9 cellular contexts compared by ENCODE assay signal in the genomic region with DNA sequence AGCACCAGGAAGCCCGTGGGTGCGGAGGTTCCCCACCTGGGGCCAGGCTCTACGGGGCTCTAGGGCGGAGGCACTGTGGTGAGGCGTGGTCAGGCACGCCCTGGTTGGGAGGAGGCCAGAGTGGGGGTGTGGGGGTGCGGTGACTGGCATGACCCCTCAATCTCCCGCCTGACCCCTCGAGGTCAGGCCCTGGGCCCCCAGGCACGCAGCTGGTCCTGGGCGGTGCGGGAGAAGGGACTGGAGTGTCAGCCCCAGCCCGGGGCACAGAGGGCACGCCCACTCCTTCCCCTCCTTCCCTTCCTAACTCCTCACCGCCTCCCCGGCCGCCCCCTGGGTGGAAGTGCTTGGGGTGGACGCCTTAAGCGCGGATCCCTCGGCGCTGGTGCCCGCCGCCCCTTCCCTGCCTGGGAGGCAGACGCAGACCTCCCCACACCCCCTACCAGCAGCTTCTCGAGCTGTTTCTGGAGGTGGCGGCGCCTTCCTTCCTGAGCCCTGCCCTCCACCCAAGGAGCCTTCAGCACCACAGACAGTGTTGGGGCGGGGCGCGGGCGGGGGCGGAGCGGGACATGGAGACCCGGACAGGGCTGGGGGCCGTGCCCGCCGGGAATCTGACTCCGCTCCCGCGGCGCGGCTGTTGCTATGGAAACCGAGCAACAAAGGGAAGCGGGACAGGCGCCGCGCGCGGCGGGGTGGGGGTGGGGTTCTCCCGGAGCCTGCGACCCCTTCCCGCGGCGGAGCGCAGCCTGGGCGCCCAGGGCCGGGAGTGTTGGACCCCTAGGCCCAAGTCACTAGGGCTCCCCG. TPM values are rescaled to one million over a fixed set of nuclear protein-coding genes. Genes with fewer than 3 reads are reported as not detected.
DNase-seq lines count a peak whose midpoint lies in the region; FAIRE-seq and TF ChIP-seq lines count a peak whose summit lies in the region.
"Had no signal": no experiment of that assay in that cellular context is flagged by ENCODE, and none has a peak within 500 bp of the region (broad histone marks: within the 10 kb centered on the region; RNA-seq: fewer than 3 reads in every experiment).

No MANE protein-coding gene starts in this region.

- no peak overlapping the region for H2AFZ ChIP-seq in keratinocyte (ENCODE audit: control insufficient read depth, low read length)

- dilution Hi-C loops in keratinocyte (cut with MboI; ENCODE audit: extremely low pct_ligation_motif_present, low sequenced_read_pairs) = no loop called here

- H3K27ac ChIP-seq in keratinocyte (ENCODE audit: control insufficient read depth, insufficient read depth, low read length) = no peak overlapping the region

- H3K36me3 ChIP-seq in keratinocyte (ENCODE audit: control insufficient read depth in 2 of 2, extremely low read depth in 1 of 2, insufficient read depth in 2 of 2, low read length in 2 of 2) = peaks cover 0 to 2% of the 10 kb centered on the region in 2 experiments

- H3K4me3 ChIP-seq in choroid plexus epithelial cell (ENCODE audit: low read depth, low read length) (peak overlapping the region; percentile 63), keratinocyte (ENCODE audit: control insufficient read depth in 2 of 3, extremely low read depth in 1 of 3, insufficient read depth in 2 of 3, low read depth in 1 of 3, low read length in 3 of 3) (peak overlapping the region; percentile 41 to 64 (median 57))

- peaks cover 17% of the 10 kb centered on the region for H3K4me1 ChIP-seq in keratinocyte (ENCODE audit: control insufficient read depth, extremely low read depth, insufficient read depth, low read length)

- H3K9me3 ChIP-seq in keratinocyte (ENCODE audit: control insufficient read depth, low read depth, low read length) = no peaks in the 10 kb centered on the region

- no peaks in the 10 kb centered on the region for H3K9me1 ChIP-seq in keratinocyte (ENCODE audit: control insufficient read depth, extremely low read depth, insufficient read depth, low read length)

- TF ChIP-seq CTCF in choroid plexus epithelial cell (conservative IDR thresholded peaks at IDR 0.05; ENCODE audit: low read depth, low read length) (no peak), keratinocyte (optimal IDR thresholded peaks at IDR 0.05 in 1 of 3, IDR thresholded peaks at IDR 0.05 in 1 of 3, conservative IDR thresholded peaks at IDR 0.05 in 1 of 3; ENCODE audit: extremely low read depth in 1 of 3, insufficient read depth in 2 of 3, low read length in 3 of 3) (no peak)

- H3K4me2 ChIP-seq in keratinocyte (ENCODE audit: control insufficient read depth, extremely low read depth, insufficient read depth, low read depth, low read length) = peak overlapping the region; percentile 61

- peaks cover 17% of the 10 kb centered on the region for H3K27me3 ChIP-seq in keratinocyte (ENCODE audit: control insufficient read depth, extremely low read depth, insufficient read depth, low read length)

- H4K20me1 ChIP-seq in keratinocyte (ENCODE audit: control insufficient read depth, extremely low read depth, insufficient read depth, low read length) = peaks cover 4% of the 10 kb centered on the region

- DNase-seq in DMS53 (lab: John Stamatoyannopoulos, UW) (peak; percentile 93), DMS53 treated with DMSO at 0.1 percent for 48 hours (lab: John Stamatoyannopoulos, UW; ENCODE audit: unreplicated experiment) (no peak), NCI-H2227 (lab: John Stamatoyannopoulos, UW; ENCODE audit: unreplicated experiment) (peak; percentile 96), choroid plexus epithelial cell (ENCODE audit: low read depth) (peak; percentile 85), keratinocyte (ENCODE audit: low read depth, low spot score) (no peak), middle frontal gyrus (ENCODE audit: extremely low spot score, low spot score) (no peak)
- DNase-seq in activated CD4-positive, alpha-beta T cell treated with anti-CD3 and anti-CD28 coated beads for 1 hour = peak; percentile 59
- peak; percentile 47 to 50 for DNase-seq in stimulated activated CD4-positive, alpha-beta T cell treated with anti-CD3 and anti-CD28 coated beads, Interleukin-15, amount 100 ng/mL, for 1 hour (ENCODE audit: low read depth in 1 of 2, low spot score in 1 of 2)

- H3K9ac ChIP-seq in keratinocyte (ENCODE audit: control insufficient read depth, extremely low read depth, insufficient read depth, low read length) = peak overlapping the region; percentile 47

- FAIRE-seq in keratinocyte (lab: Jason Lieb, UNC) = no peak
- FAIRE-seq: A204.1 had no signal

- H3K79me2 ChIP-seq in keratinocyte (ENCODE audit: control insufficient read depth, insufficient read depth, low read length) = no peaks in the 10 kb centered on the region

RNA-seq across cellular contexts. Expression of gene CRIP2, which starts 0.7 kb away (rescaled TPM):
- 4.8 to 12.7 TPM (median 5.7 TPM) in 3 replicates for polyA plus RNA-seq in keratinocyte
- 0.61 TPM for polyA plus RNA-seq in keratinocyte (2011; ENCODE audit: low read depth)
- 3.7 and 13.9 TPM in 2 replicates for polyA plus RNA-seq in keratinocyte (2011; cell fraction: cytosol; rRNA removed)
- 5.7 and 7.8 TPM in 2 replicates for polyA plus RNA-seq in keratinocyte (2011; cell fraction: nucleus; rRNA removed)
- 6.0 and 8.3 TPM in 2 replicates for polyA plus RNA-seq in keratinocyte (2012; ENCODE audit: low replicate concordance)
- 1.2 to 5.3 TPM (median 3.8 TPM) in 3 replicates for polyA minus RNA-seq in keratinocyte
- 18.0 TPM for polyA minus RNA-seq in keratinocyte (2011; cell fraction: cytosol; rRNA and poly(A)+ RNA removed)
- 1.6 and 3.7 TPM in 2 replicates for polyA minus RNA-seq in keratinocyte (2011; cell fraction: nucleus; rRNA and poly(A)+ RNA removed)

RNA-seq across cellular contexts. Expression of gene CRIP1, which starts 12.8 kb away (rescaled TPM):
- polyA plus RNA-seq in keratinocyte = 1.1 to 1.7 TPM (median 1.3 TPM) in 3 replicates
- polyA plus RNA-seq in keratinocyte (2011; ENCODE audit: low read depth) = not detected
- 0.23 and 1.0 TPM in 2 replicates for polyA plus RNA-seq in keratinocyte (2011; cell fraction: cytosol; rRNA removed)
- polyA plus RNA-seq in keratinocyte (2011; cell fraction: nucleus; rRNA removed) = 0.27 and 0.85 TPM in 2 replicates
- polyA plus RNA-seq in keratinocyte (2012; ENCODE audit: low replicate concordance) = 2.2 TPM in 1 of 2 replicates, not detected in the other
- not detected in 3 replicates for polyA minus RNA-seq in keratinocyte
- not detected for polyA minus RNA-seq in keratinocyte (2011; cell fraction: cytosol; rRNA and poly(A)+ RNA removed)
- 1.8 TPM in 1 of 2 replicates, not detected in the other for polyA minus RNA-seq in keratinocyte (2011; cell fraction: nucleus; rRNA and poly(A)+ RNA removed)

RNA-seq across cellular contexts. Expression of gene TEDC1, which starts 17.2 kb away (rescaled TPM):
- 4.2 to 5.0 TPM (median 5.0 TPM) in 3 replicates for polyA plus RNA-seq in keratinocyte
- polyA plus RNA-seq in keratinocyte (2011; ENCODE audit: low read depth) = 0.85 TPM
- 1.6 and 5.4 TPM in 2 replicates for polyA plus RNA-seq in keratinocyte (2011; cell fraction: cytosol; rRNA removed)
- polyA plus RNA-seq in keratinocyte (2011; cell fraction: nucleus; rRNA removed) = 5.5 and 5.6 TPM in 2 replicates
- polyA plus RNA-seq in keratinocyte (2012; ENCODE audit: low replicate concordance) = 2.0 and 10.5 TPM in 2 replicates
- polyA minus RNA-seq in keratinocyte = 2.0 to 6.2 TPM (median 3.5 TPM) in 3 replicates
- polyA minus RNA-seq in keratinocyte (2011; cell fraction: cytosol; rRNA and poly(A)+ RNA removed) = 8.6 TPM
- 2.7 and 3.4 TPM in 2 replicates for polyA minus RNA-seq in keratinocyte (2011; cell fraction: nucleus; rRNA and poly(A)+ RNA removed)

RNA-seq across cellular contexts. Expression of gene TMEM121, which starts 52.5 kb away (rescaled TPM):
- 0.18 to 0.31 TPM (median 0.23 TPM) in 3 replicates for polyA plus RNA-seq in keratinocyte
- polyA plus RNA-seq in keratinocyte (2011; ENCODE audit: low read depth) = not detected
- 0.05 and 0.53 TPM in 2 replicates for polyA plus RNA-seq in keratinocyte (2011; cell fraction: cytosol; rRNA removed)
- 0.14 and 0.20 TPM in 2 replicates for polyA plus RNA-seq in keratinocyte (2011; cell fraction: nucleus; rRNA removed)
- 0.14 and 0.74 TPM in 2 replicates for polyA plus RNA-seq in keratinocyte (2012; ENCODE audit: low replicate concordance)
- 0.13 to 0.20 TPM in 2 of 3 replicates, not detected in the other for polyA minus RNA-seq in keratinocyte
- polyA minus RNA-seq in keratinocyte (2011; cell fraction: cytosol; rRNA and poly(A)+ RNA removed) = not detected
- polyA minus RNA-seq in keratinocyte (2011; cell fraction: nucleus; rRNA and poly(A)+ RNA removed) = 0.39 TPM in 1 of 2 replicates, not detected in the other

RNA-seq across cellular contexts. Expression of gene MTA1, which starts 54.2 kb away (rescaled TPM):
- 33.6 to 50.0 TPM (median 49.2 TPM) in 3 replicates for polyA plus RNA-seq in keratinocyte
- polyA plus RNA-seq in keratinocyte (2011; ENCODE audit: low read depth) = 12.2 TPM
- polyA plus RNA-seq in keratinocyte (2011; cell fraction: cytosol; rRNA removed) = 23.2 and 41.5 TPM in 2 replicates
- 122 and 149 TPM in 2 replicates for polyA plus RNA-seq in keratinocyte (2011; cell fraction: nucleus; rRNA removed)
- polyA plus RNA-seq in keratinocyte (2012; ENCODE audit: low replicate concordance) = 29.4 and 50.2 TPM in 2 replicates
- 27.7 to 79.2 TPM (median 35.9 TPM) in 3 replicates for polyA minus RNA-seq in keratinocyte
- 90.4 TPM for polyA minus RNA-seq in keratinocyte (2011; cell fraction: cytosol; rRNA and poly(A)+ RNA removed)
- 59.6 and 63.2 TPM in 2 replicates for polyA minus RNA-seq in keratinocyte (2011; cell fraction: nucleus; rRNA and poly(A)+ RNA removed)

Comparison
In these comparisons a context has a peak if more than half of its experiments do, and no peak if none do; other contexts are left out.
1. DNase-seq: peak in DMS53 (single experiment), NCI-H2227 (single experiment), activated CD4-positive, alpha-beta T cell treated with anti-CD3 and anti-CD28 coated beads for 1 hour (single experiment), choroid plexus epithelial cell (single experiment) and stimulated activated CD4-positive, alpha-beta T cell treated with anti-CD3 and anti-CD28 coated beads, Interleukin-15, amount 100 ng/mL, for 1 hour (2 of 2); none in DMS53 treated with DMSO at 0.1 percent for 48 hours (single experiment), keratinocyte (single experiment) and middle frontal gyrus (single experiment).